Comparison of ENCODE assay signal across 9 cellular contexts in genomic region chr4:173522160-173522873, GRCh38. TPM values are rescaled to one million over a fixed set of nuclear protein-coding genes. Genes with fewer than 3 reads are reported as not detected.
A peak's percentile ranks its signal among the peaks of the same experiment; 100 is the strongest.
DNase-seq lines count a peak whose midpoint lies in the region; ATAC-seq, FAIRE-seq and TF ChIP-seq lines count a peak whose summit lies in the region.
"Had no signal": no experiment of that assay in that cellular context is flagged by ENCODE, and none has a peak within 500 bp of the region (broad histone marks: within the 10 kb centered on the region; RNA-seq: fewer than 3 reads in every experiment).

No MANE protein-coding gene starts in this region.

- no peaks in the 10 kb centered on the region for H3K36me3 ChIP-seq in bronchial epithelial cell (ENCODE audit: control insufficient read depth, insufficient read depth, low read length)
- H3K36me3 ChIP-seq in subcutaneous abdominal adipose tissue (ENCODE audit: control insufficient read depth in 5 of 5, insufficient read depth in 5 of 5, low read length in 5 of 5) = no peaks in the 10 kb centered on the region
- H3K36me3 ChIP-seq in HAP-1 (replicated peaks) = no peaks in the 10 kb centered on the region

- CTCF ChIA-PET in CD4-positive, alpha-beta T cell (lab: Charles Lee) = no interaction called here

- H3K4me1 ChIP-seq in subcutaneous abdominal adipose tissue (ENCODE audit: control insufficient read depth in 5 of 5, insufficient read depth in 5 of 5, low read length in 5 of 5) (peaks cover 3 to 37% (median 31%) of the 10 kb centered on the region in 5 donors), HAP-1 (no peaks in the 10 kb centered on the region)

- H3K4me3 ChIP-seq in bronchial epithelial cell (ENCODE audit: low read depth, low read length) (peak overlapping the region; percentile 3), subcutaneous abdominal adipose tissue (ENCODE audit: low read depth in 1 of 5, low read length in 5 of 5) (peak overlapping the region; percentile 58 to 95 (median 79)), HAP-1 (no peak overlapping the region)

- FAIRE-seq in bronchial epithelial cell (lab: Jason Lieb, UNC) = peak; percentile 62

- POLR2A ChIA-PET in CD4-positive, alpha-beta T cell (lab: Charles Lee) = no interaction called here

- in situ Hi-C loops in HAP-1 (cut with MboI; ENCODE audit: low sequenced_read_pairs) = no loop called here

- no peak for ATAC-seq in CD4-positive, alpha-beta T cell (ENCODE audit: poor library complexity)

- H3K4me1 Mint-ChIP-seq in CD4-positive, alpha-beta T cell (ENCODE audit: low read depth) = peaks cover 42% of the 10 kb centered on the region

- TF ChIP-seq CTCF in CD4-positive, alpha-beta T cell (IDR thresholded peaks at IDR 0.05) = no peak
- no peak for TF ChIP-seq CTCF in bronchial epithelial cell (IDR thresholded peaks at IDR 0.05; ENCODE audit: insufficient read depth, low read length, severe bottlenecking)

- peak overlapping the region in 3 of 5 donors; percentile 58 to 74 (median 72) for H3K9ac ChIP-seq in subcutaneous abdominal adipose tissue (ENCODE audit: low read length in 5 of 5)

- peaks cover 6% of the 10 kb centered on the region for H3K9me3 Mint-ChIP-seq in CD4-positive, alpha-beta T cell

- H3K9me3 ChIP-seq in CD4-positive, alpha-beta T cell (ENCODE audit: control insufficient read depth, low read length) = peaks cover 14% of the 10 kb centered on the region
- H3K9me3 ChIP-seq in subcutaneous abdominal adipose tissue (ENCODE audit: control insufficient read depth in 5 of 5, low read length in 5 of 5) (no peaks in the 10 kb centered on the region), HAP-1 (no peaks in the 10 kb centered on the region)

- H3K27ac ChIP-seq in CD4-positive, alpha-beta T cell (ENCODE audit: low read depth, low read length) = no peak overlapping the region
- peak overlapping the region; percentile 79 for H3K27ac ChIP-seq in subcutaneous abdominal adipose tissue (ENCODE audit: low read depth, low read length)

- DNase-seq in CD4-positive, alpha-beta T cell = no peak
- peak; percentile 44 for DNase-seq in LHCN-M2 (ENCODE audit: low read depth)
- DNase-seq in bronchial epithelial cell (ENCODE audit: low read depth) = no peak
- DNase-seq in kidney tubule cell (ENCODE audit: low spot score) = peak; percentile 28
- DNase-seq in HAP-1 (ENCODE audit: low spot score in 2 of 2) = no peak
- no peak for DNase-seq in middle frontal gyrus (ENCODE audit: extremely low spot score, low spot score)
- DNase-seq in effector CD4-positive, alpha-beta T cell = no peak

- H3K27me3 Mint-ChIP-seq in CD4-positive, alpha-beta T cell = peaks cover 100% of the 10 kb centered on the region

- H3K4me3 Mint-ChIP-seq in CD4-positive, alpha-beta T cell = peak overlapping the region; percentile 62

- peaks cover 100% of the 10 kb centered on the region for H3K27me3 ChIP-seq in CD4-positive, alpha-beta T cell (ENCODE audit: control insufficient read depth, insufficient read depth, low read length)
- H3K27me3 ChIP-seq in bronchial epithelial cell (ENCODE audit: control insufficient read depth, insufficient read depth, low read length) (peaks cover 64% of the 10 kb centered on the region), subcutaneous abdominal adipose tissue (ENCODE audit: control insufficient read depth in 5 of 5, insufficient read depth in 4 of 5, low read length in 5 of 5) (peaks cover 17 to 59% (median 55%) of the 10 kb centered on the region in 5 donors), HAP-1 (ENCODE audit: low read depth) (no peaks in the 10 kb centered on the region)

- intact Hi-C loops in CD4-positive, alpha-beta T cell (cut with DNase I, micrococcal nuclease) = loop anchor here in 1 of 2 experiments (10.0 kb wide), 1 partner anchor 692 kb away; no protein-coding TSS in a partner anchor

- H3K27ac Mint-ChIP-seq in CD4-positive, alpha-beta T cell = peak overlapping the region; percentile 27

- H3K36me3 Mint-ChIP-seq in CD4-positive, alpha-beta T cell (ENCODE audit: low read depth) = no peaks in the 10 kb centered on the region

RNA-seq across cellular contexts. Expression of gene HAND2, which starts 7.7 kb away (rescaled TPM):
- total RNA-seq in CD4-positive, alpha-beta T cell = not detected
- total RNA-seq in LHCN-M2 (2014; rRNA removed) (0.17 and 0.71 TPM in 2 replicates), bronchial epithelial cell (0.13 and 1.1 TPM in 2 replicates)
- 0.15 TPM for polyA plus RNA-seq in LHCN-M2 (2012)
- total RNA-seq: glomerular endothelial cell had no signal

Comparison
In these comparisons a context has a peak if more than half of its experiments do, and no peak if none do; other contexts are left out.
1. DNase-seq: peak in LHCN-M2 (single experiment) and kidney tubule cell (single experiment); none in CD4-positive, alpha-beta T cell (0 of 10), bronchial epithelial cell (single experiment), HAP-1 (0 of 2), middle frontal gyrus (single experiment) and effector CD4-positive, alpha-beta T cell (single experiment).